In genomic region chr4:122602277-122603142, GRCh38 we compare ENCODE assay signal across 8 cellular contexts. TPM values are rescaled to one million over a fixed set of nuclear protein-coding genes. Genes with fewer than 3 reads are reported as not detected.
DNase-seq lines count a peak whose midpoint lies in the region; ATAC-seq and TF ChIP-seq lines count a peak whose summit lies in the region.

No MANE protein-coding gene starts in this region.

- WGBS in smooth muscle cell (ENCODE audit: low lambda C conversion rate): 64% methylated on average over 13 of the region's 13 CpGs

- peak overlapping the region; percentile 26 for H3K4me2 ChIP-seq in smooth muscle cell

- no peaks in the 10 kb centered on the region for H3K9me3 Mint-ChIP-seq in activated T-cell treated with anti-CD3 and anti-CD28 coated beads, Interleukin-2, amount 50 U/mL, for 24 hours

- H3K9me3 ChIP-seq in smooth muscle cell (replicated peaks; ENCODE audit: low read depth): no peaks in the 10 kb centered on the region

- no peak for DNase-seq in activated T-cell treated with anti-CD3 and anti-CD28 coated beads, Interleukin-2, amount 50 U/mL, for 24 hours
- DNase-seq in activated T-cell treated with anti-CD3 and anti-CD28 coated beads for 4 hours: no peak
- peak; percentile 62 for DNase-seq in fibroblast of villous mesenchyme (ENCODE audit: low read depth)
- DNase-seq in smooth muscle cell (lab: John Stamatoyannopoulos, UW; ENCODE audit: unreplicated experiment): no peak
- no peak for DNase-seq in activated CD4-positive, alpha-beta T cell treated with anti-CD3 and anti-CD28 coated beads, Interleukin-2, amount 50 U/mL, for 1 hour
- DNase-seq in DMS79 (lab: John Stamatoyannopoulos, UW): no peak

- H3K79me2 ChIP-seq in smooth muscle cell (ENCODE audit: low read depth): no peaks in the 10 kb centered on the region

- peak overlapping the region; percentile 67 for H3K27ac Mint-ChIP-seq in activated T-cell treated with anti-CD3 and anti-CD28 coated beads, Interleukin-2, amount 50 U/mL, for 24 hours

- H3K4me1 Mint-ChIP-seq in activated T-cell treated with anti-CD3 and anti-CD28 coated beads, Interleukin-2, amount 50 U/mL, for 24 hours (ENCODE audit: low read depth): peaks cover 29% of the 10 kb centered on the region

- TF ChIP-seq CTCF in fibroblast of villous mesenchyme (IDR thresholded peaks at IDR 0.05; ENCODE audit: insufficient read depth, low read depth, low read length): peak; percentile 42
- peak; percentile 45 for TF ChIP-seq CTCF in smooth muscle cell (IDR thresholded peaks at IDR 0.05; ENCODE audit: borderline replicate concordance, insufficient read depth, poor library complexity, severe bottlenecking)

- H3K27me3 ChIP-seq in smooth muscle cell (ENCODE audit: low read depth): no peaks in the 10 kb centered on the region

- peak; percentile 60 for ATAC-seq in HG03103 (IDR thresholded peaks at IDR 0.05; ENCODE audit: low read depth, unreplicated experiment)
- ATAC-seq in SK-N-SH treated with all-trans-retinoic acid at 6 μM for 48 hours: peak; percentile 98

- no peaks in the 10 kb centered on the region for H3K36me3 Mint-ChIP-seq in activated T-cell treated with anti-CD3 and anti-CD28 coated beads, Interleukin-2, amount 50 U/mL, for 24 hours (ENCODE audit: low read depth)

- H3K36me3 ChIP-seq in smooth muscle cell (ENCODE audit: low read depth): no peaks in the 10 kb centered on the region

- H3K27me3 Mint-ChIP-seq in activated T-cell treated with anti-CD3 and anti-CD28 coated beads, Interleukin-2, amount 50 U/mL, for 24 hours: peaks cover 17% of the 10 kb centered on the region

- peak overlapping the region; percentile 10 for H3K4me3 ChIP-seq in fibroblast of villous mesenchyme (ENCODE audit: low read depth, low read length)
- H3K4me3 ChIP-seq in smooth muscle cell: no peak overlapping the region

- no peaks in the 10 kb centered on the region for H3K4me1 ChIP-seq in smooth muscle cell (ENCODE audit: low read depth)

- no peak overlapping the region for H3K9ac ChIP-seq in smooth muscle cell (ENCODE audit: low read depth)

- H4K20me1 ChIP-seq in smooth muscle cell (ENCODE audit: low read depth): no peaks in the 10 kb centered on the region

- peak overlapping the region; percentile 34 for H3K4me3 Mint-ChIP-seq in activated T-cell treated with anti-CD3 and anti-CD28 coated beads, Interleukin-2, amount 50 U/mL, for 24 hours

- H2AFZ ChIP-seq in smooth muscle cell (ENCODE audit: low read depth): peak overlapping the region; percentile 50

- H3K27ac ChIP-seq in smooth muscle cell (ENCODE audit: low read depth): no peak overlapping the region

- H3F3A ChIP-seq in smooth muscle cell (ENCODE audit: low read depth): no peaks in the 10 kb centered on the region

TF ChIP-seq in SK-N-SH treated with all-trans-retinoic acid at 6 μM for 48 hours, 23 proteins besides CTCF, POLR2A, EP300 and RAD21:
- TF ChIP-seq RARB (CRISPR knock-in tag; IDR thresholded peaks at IDR 0.05) (no peak), POU6F1 (CRISPR knock-in tag; IDR thresholded peaks at IDR 0.05; ENCODE audit: borderline replicate concordance, low read depth) (no peak), ZFP30 (CRISPR knock-in tag; IDR thresholded peaks at IDR 0.05) (no peak), ISL1 (CRISPR knock-in tag; IDR thresholded peaks at IDR 0.05) (no peak), OSR1 (CRISPR knock-in tag; IDR thresholded peaks at IDR 0.05) (no peak), CSRNP3 (CRISPR knock-in tag; IDR thresholded peaks at IDR 0.05) (no peak), TCF4 (CRISPR knock-in tag; IDR thresholded peaks at IDR 0.05; ENCODE audit: borderline replicate concordance) (no peak), ZNF70 (CRISPR knock-in tag; IDR thresholded peaks at IDR 0.05) (no peak), ARNTL (CRISPR knock-in tag; IDR thresholded peaks at IDR 0.05; ENCODE audit: borderline replicate concordance, low read depth) (no peak), CSDC2 (CRISPR knock-in tag; IDR thresholded peaks at IDR 0.05) (no peak), ZNF8 (CRISPR knock-in tag; IDR thresholded peaks at IDR 0.05) (no peak), PPARA (CRISPR knock-in tag; IDR thresholded peaks at IDR 0.05; ENCODE audit: borderline replicate concordance) (no peak), ZFP3 (CRISPR knock-in tag; IDR thresholded peaks at IDR 0.05) (no peak), TOX (CRISPR knock-in tag; IDR thresholded peaks at IDR 0.05; ENCODE audit: borderline replicate concordance) (no peak), ZNF565 (CRISPR knock-in tag; conservative IDR thresholded peaks at IDR 0.05; ENCODE audit: low read depth) (no peak), GLIS3 (CRISPR knock-in tag; IDR thresholded peaks at IDR 0.05) (no peak), TSHZ2 (CRISPR knock-in tag; IDR thresholded peaks at IDR 0.05) (no peak)

RNA-seq across cellular contexts. Expression of gene IL21, which starts 18.4 kb away (rescaled TPM):
- not detected in 2 replicates for total RNA-seq in fibroblast of villous mesenchyme
- not detected in 2 replicates for total RNA-seq in smooth muscle cell
- polyA plus RNA-seq in smooth muscle cell: not detected in 2 replicates
